In the genomic region with DNA sequence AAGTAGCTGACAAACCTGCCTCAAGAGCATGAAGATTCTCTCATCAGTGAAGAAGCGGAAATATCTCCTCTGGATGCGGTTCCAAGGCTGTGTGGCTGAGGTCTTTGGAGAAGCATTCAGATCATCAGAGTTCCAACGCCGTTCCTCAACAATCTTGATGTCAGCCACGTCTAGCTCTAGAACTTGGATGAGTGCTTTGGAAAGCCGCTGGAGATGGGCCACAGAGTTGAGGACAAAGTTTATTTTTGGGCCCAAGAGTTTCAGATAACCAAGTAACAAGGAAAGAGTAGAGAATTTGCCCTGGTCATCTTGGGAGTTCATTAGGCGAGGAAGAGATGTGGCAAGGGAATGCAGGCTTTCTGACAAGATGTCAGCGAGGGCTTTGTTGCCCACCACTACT, we compare ENCODE assay signal across 29 cellular contexts. TPM values are rescaled to one million over a fixed set of nuclear protein-coding genes. Genes with fewer than 3 reads are reported as not detected.
DNase-seq lines count a peak whose midpoint lies in the region; ATAC-seq, FAIRE-seq and TF ChIP-seq lines count a peak whose summit lies in the region.
"Had no signal": no experiment of that assay in that cellular context is flagged by ENCODE, and none has a peak within 500 bp of the region (broad histone marks: within the 10 kb centered on the region; RNA-seq: fewer than 3 reads in every experiment).

No MANE protein-coding gene starts in this region.

- no peaks in the 10 kb centered on the region for H3K9me3 Mint-ChIP-seq in neural crest cell

- FAIRE-seq in HepG2 (lab: Jason Lieb, UNC) = no peak
- FAIRE-seq: A204.1, GM12878, GM12892, GM18507, GM19239 had no signal

- H3K4me3 ChIP-seq in HepG2 (replicated peaks in 1 of 3; ENCODE audit: insufficient read depth in 1 of 3, low read depth in 2 of 3, low read length in 3 of 3) (no peak overlapping the region), right lobe of liver (no peak overlapping the region), gastrocnemius medialis (no peak overlapping the region), upper lobe of right lung (no peak overlapping the region), stomach (no peak overlapping the region)
- H3K4me3 ChIP-seq: BLaER1, GM12878 had no signal

- TF ChIP-seq EP300 in HepG2 (IDR thresholded peaks at IDR 0.05; ENCODE audit: low read depth in 2 of 2, low read length in 2 of 2) (no peak), HepG2 (CRISPR knock-in tag; IDR thresholded peaks at IDR 0.05; ENCODE audit: borderline replicate concordance) (no peak), stomach (IDR thresholded peaks at IDR 0.05) (no peak)

- no peak overlapping the region for H2AFZ ChIP-seq in HepG2 (ENCODE audit: low read length)

- H3K27ac Mint-ChIP-seq in neural crest cell (ENCODE audit: unreplicated experiment) = peak overlapping the region; percentile 62
- H3K27ac Mint-ChIP-seq: CD4-positive, CD25-positive, alpha-beta regulatory T cell had no signal

- DNase-seq in HepG2 (ENCODE audit: low spot score) (no peak), right lobe of liver (no peak), neural crest cell (ENCODE audit: low read depth, low spot score) (no peak), gastrocnemius medialis (peak in 1 of 2 donors; percentile 46), upper lobe of right lung (no peak), NCI-H2196 (lab: John Stamatoyannopoulos, UW; ENCODE audit: unreplicated experiment) (no peak), stomach (no peak)
- DNase-seq: 8988T; ACHN; BE2C; C1 segment of cervical spinal cord; CD4-positive, alpha-beta memory T cell; CD4-positive, CD25-positive, alpha-beta regulatory T cell; CD8-positive, alpha-beta memory T cell; COR-L47; DMS 273 treated with DMSO at 0.1 percent for 48 hours; DMS153; DMS53; DMS79; DND-41; EL; GDM1 had no signal

- in situ Hi-C loops in HepG2 (cut with HindIII; ENCODE audit: extremely low pct_ligation_motif_present, low pct_unique_long_range_greater_than_20kb) (no loop called here), gastrocnemius medialis (cut with MboI; ENCODE audit: low sequenced_read_pairs in 4 of 4) (no loop called here)

- no peak overlapping the region for H3K27ac ChIP-seq in HepG2 (ENCODE audit: extremely low read length, insufficient read depth, low read length)
- H3K27ac ChIP-seq in right lobe of liver = no peak overlapping the region
- peak overlapping the region in 3 of 4 donors; percentile 38 to 66 (median 49) for H3K27ac ChIP-seq in gastrocnemius medialis
- H3K27ac ChIP-seq in upper lobe of right lung = no peak overlapping the region
- no peak overlapping the region for H3K27ac ChIP-seq in stomach
- H3K27ac ChIP-seq: BLaER1 had no signal

- no peaks in the 10 kb centered on the region for H3K27me3 Mint-ChIP-seq in neural crest cell (ENCODE audit: low read depth)
- H3K27me3 Mint-ChIP-seq: CD4-positive, alpha-beta memory T cell; CD4-positive, CD25-positive, alpha-beta regulatory T cell had no signal

- H3K36me3 Mint-ChIP-seq in neural crest cell (ENCODE audit: low read depth) = peaks cover 38% of the 10 kb centered on the region

- no TSS peak for BruUV-seq in HepG2 (replicated peaks; lab: Mats Ljungman, UMichigan)

- H3K4me1 ChIP-seq in HepG2 (ENCODE audit: insufficient read depth, low read length) (no peaks in the 10 kb centered on the region), right lobe of liver (no peaks in the 10 kb centered on the region), gastrocnemius medialis (peaks cover 21 to 26% of the 10 kb centered on the region in 2 donors), upper lobe of right lung (no peaks in the 10 kb centered on the region), stomach (no peaks in the 10 kb centered on the region)
- H3K4me1 ChIP-seq: BLaER1 had no signal

- POLR2A ChIA-PET in HepG2 (lab: Yijun Ruan, JAX) = no interaction called here

- CTCF ChIA-PET in HepG2 (lab: Yijun Ruan, JAX; ENCODE audit: low intra/inter-chr PET ratio, low total read pairs) = no interaction called here

- TF ChIP-seq POLR2A in HepG2 (IDR thresholded peaks at IDR 0.05; ENCODE audit: insufficient read depth in 1 of 2, low read depth in 2 of 2, low read length in 2 of 2) = no peak
- TF ChIP-seq POLR2A in right lobe of liver (IDR thresholded peaks at IDR 0.05) = no peak
- no peak for TF ChIP-seq POLR2A in gastrocnemius medialis (IDR thresholded peaks at IDR 0.05)
- TF ChIP-seq POLR2A in stomach (IDR thresholded peaks at IDR 0.05) = no peak

- H3K27me3 ChIP-seq in HepG2 (ENCODE audit: control insufficient read depth in 1 of 2, insufficient read depth in 2 of 2, low read length in 2 of 2) (no peaks in the 10 kb centered on the region), right lobe of liver (no peaks in the 10 kb centered on the region), gastrocnemius medialis (no peaks in the 10 kb centered on the region), upper lobe of right lung (no peaks in the 10 kb centered on the region), stomach (no peaks in the 10 kb centered on the region)
- H3K27me3 ChIP-seq: BE2C, BLaER1 had no signal

- H3K79me2 ChIP-seq in HepG2 (ENCODE audit: insufficient read depth, low read length) = peaks cover 12% of the 10 kb centered on the region

- peaks cover 36 to 69% of the 10 kb centered on the region in 2 experiments for H3K36me3 ChIP-seq in HepG2 (replicated peaks in 1 of 2; ENCODE audit: control insufficient read depth in 1 of 2, insufficient read depth in 2 of 2, low read length in 2 of 2)
- peaks cover 0 to 28% (median 6%) of the 10 kb centered on the region in 4 donors for H3K36me3 ChIP-seq in right lobe of liver
- peaks cover 0 to 36% of the 10 kb centered on the region in 2 donors for H3K36me3 ChIP-seq in gastrocnemius medialis
- H3K36me3 ChIP-seq in upper lobe of right lung = peaks cover 45% of the 10 kb centered on the region
- H3K36me3 ChIP-seq in stomach = peaks cover 23 to 69% (median 64%) of the 10 kb centered on the region in 4 donors

- H3K9me3 ChIP-seq in HepG2 (ENCODE audit: low read length) (no peaks in the 10 kb centered on the region), right lobe of liver (no peaks in the 10 kb centered on the region), gastrocnemius medialis (no peaks in the 10 kb centered on the region), upper lobe of right lung (no peaks in the 10 kb centered on the region), stomach (peaks cover 0 to under 1% (median 0%) of the 10 kb centered on the region in 4 donors)
- H3K9me3 ChIP-seq: BE2C had no signal

- intact Hi-C loops in HepG2 (cut with micrococcal nuclease; ENCODE audit: unreplicated experiment) = no loop called here
- intact Hi-C loops in right lobe of liver (cut with DNase I) = no loop called here
- intact Hi-C loops in gastrocnemius medialis (cut with DNase I; ENCODE audit: low total_unique reads) = no loop called here
- intact Hi-C loops in upper lobe of right lung (cut with DNase I) = no loop called here
- intact Hi-C loops in stomach (cut with DNase I; ENCODE audit: low total_unique reads) = no loop called here

- H3K9ac ChIP-seq in HepG2 (ENCODE audit: insufficient read depth, low read depth, low read length) = no peak overlapping the region
- H3K9ac ChIP-seq: BLaER1 had no signal

- 96% methylated on average over 8 of the region's 8 CpGs for WGBS in HepG2 (ENCODE audit: low lambda C conversion rate)
- 98% methylated on average over 8 of the region's 8 CpGs for WGBS in right lobe of liver (ENCODE audit: insufficient coverage, low coverage, low lambda C conversion rate, missing lambda C conversion rate)
- 93 to 97% (median 96%) methylated on average over 8 of the region's 8 CpGs for WGBS in stomach, 5 donors

- no peak for TF ChIP-seq CTCF in HepG2 (CRISPR knock-in tag; IDR thresholded peaks at IDR 0.05)
- no peak for TF ChIP-seq CTCF in right lobe of liver (IDR thresholded peaks at IDR 0.05)
- no peak for TF ChIP-seq CTCF in neural crest cell (conservative IDR thresholded peaks at IDR 0.05)
- TF ChIP-seq CTCF in gastrocnemius medialis (IDR thresholded peaks at IDR 0.05 in 4 of 5, conservative IDR thresholded peaks at IDR 0.05 in 1 of 5) = no peak
- TF ChIP-seq CTCF in upper lobe of right lung (IDR thresholded peaks at IDR 0.05) = no peak
- no peak for TF ChIP-seq CTCF in stomach (IDR thresholded peaks at IDR 0.05)

- no peaks in the 10 kb centered on the region for H3K4me1 Mint-ChIP-seq in neural crest cell
- H3K4me1 Mint-ChIP-seq: CD14-positive monocyte had no signal

- H3K4me3 Mint-ChIP-seq in neural crest cell = no peak overlapping the region
- H3K4me3 Mint-ChIP-seq: CD14-positive monocyte; CD4-positive, alpha-beta memory T cell; CD4-positive, CD25-positive, alpha-beta regulatory T cell; CD8-positive, alpha-beta memory T cell had no signal

- no peak overlapping the region for H3K4me2 ChIP-seq in HepG2 (ENCODE audit: low read depth, low read length)
- H3K4me2 ChIP-seq: BLaER1 had no signal

- no peak for ATAC-seq in HepG2
- ATAC-seq in right lobe of liver = no peak
- ATAC-seq in gastrocnemius medialis = peak; percentile 83 to 90
- ATAC-seq in upper lobe of right lung = no peak
- ATAC-seq: GM12878 had no signal

- TF ChIP-seq RAD21 in HepG2 (CRISPR knock-in tag; IDR thresholded peaks at IDR 0.05) = no peak

- H4K20me1 ChIP-seq in HepG2 (ENCODE audit: insufficient read depth, low read length) = no peaks in the 10 kb centered on the region

RNA-seq across cellular contexts. Expression of gene TTI1, which starts 20.9 kb away (rescaled TPM):
- 39.8 and 51.7 TPM in 2 replicates for total RNA-seq in HepG2 (2016; rRNA removed; fragmentation: Illumina TruSeq; extraction: Trizol)
- total RNA-seq in HepG2 (2016; cell fraction: cytosol; rRNA removed; fragmentation: Illumina TruSeq; extraction: Trizol; ENCODE audit: low read depth) = 4.3 and 5.3 TPM in 2 replicates
- 39.0 and 48.3 TPM in 2 replicates for total RNA-seq in HepG2 (2016; cell fraction: insoluble cytoplasmic fraction; rRNA removed; fragmentation: Illumina TruSeq; extraction: Trizol)
- 12.1 and 12.8 TPM in 2 replicates for total RNA-seq in HepG2 (2016; cell fraction: membrane; rRNA removed; fragmentation: Illumina TruSeq; extraction: Trizol)
- 53.4 and 63.7 TPM in 2 replicates for total RNA-seq in HepG2 (2016; cell fraction: nucleus; rRNA removed; fragmentation: Illumina TruSeq; extraction: Trizol)
- 21.5 and 22.9 TPM in 2 replicates for polyA plus RNA-seq in HepG2 (2011; rRNA removed)
- 15.4 and 16.2 TPM in 2 replicates for polyA plus RNA-seq in HepG2 (2011; cell fraction: cytosol; rRNA removed)
- polyA plus RNA-seq in HepG2 (2011; cell fraction: nucleus; rRNA removed) = 16.1 and 18.5 TPM in 2 replicates
- 15.4 and 20.9 TPM in 2 replicates for polyA plus RNA-seq in HepG2 (2012)
- polyA plus RNA-seq in HepG2 (2016; cell fraction: cytosol; fragmentation: Illumina TruSeq; extraction: Trizol; ENCODE audit: low read depth) = 2.1 and 2.4 TPM in 2 replicates
- polyA plus RNA-seq in HepG2 (2016; cell fraction: insoluble cytoplasmic fraction; fragmentation: Illumina TruSeq; extraction: Trizol; ENCODE audit: low read depth) = 23.2 and 30.3 TPM in 2 replicates
- 3.8 and 4.7 TPM in 2 replicates for polyA plus RNA-seq in HepG2 (2016; cell fraction: membrane; fragmentation: Illumina TruSeq; extraction: Trizol; ENCODE audit: low read depth)
- 32.5 and 34.5 TPM in 2 replicates for polyA plus RNA-seq in HepG2 (2016; cell fraction: nucleus; fragmentation: Illumina TruSeq; extraction: Trizol; ENCODE audit: insufficient read depth, low read depth)
- 67.8 and 87.6 TPM in 2 replicates for polyA minus RNA-seq in HepG2 (2011; rRNA and poly(A)+ RNA removed; ENCODE audit: low replicate concordance)
- 20.3 and 23.7 TPM in 2 replicates for polyA minus RNA-seq in HepG2 (2011; cell fraction: cytosol; rRNA and poly(A)+ RNA removed)
- 72.5 and 93.6 TPM in 2 replicates for polyA minus RNA-seq in HepG2 (2011; cell fraction: nucleus; rRNA and poly(A)+ RNA removed)
- 10 to 100 TPM in 4 of 6 experiments, 1 to 10 TPM in 2; 8.6 to 14.3 (median 11.3) TPM for total RNA-seq in right lobe of liver
- total RNA-seq in neural crest cell = 49.6 and 52.9 TPM in 2 replicates
- total RNA-seq in gastrocnemius medialis = 10 to 100 TPM; 14.8 to 25.4 (median 20.3) TPM
- 16.3 TPM for total RNA-seq in upper lobe of right lung
- total RNA-seq in stomach = 10 to 100 TPM in 3 of 5 donors, 1 to 10 TPM in 2; 3.1 to 27.2 (median 11.7) TPM
- 1 to 10 TPM; 5.0 to 6.2 (median 5.9) TPM for polyA plus RNA-seq in stomach

RNA-seq across cellular contexts. Expression of gene RPRD1B, which starts 21.2 kb away (rescaled TPM):
- total RNA-seq in HepG2 (2016; rRNA removed; fragmentation: Illumina TruSeq; extraction: Trizol) = 41.5 and 45.6 TPM in 2 replicates
- 88.9 and 116 TPM in 2 replicates for total RNA-seq in HepG2 (2016; cell fraction: cytosol; rRNA removed; fragmentation: Illumina TruSeq; extraction: Trizol; ENCODE audit: low read depth)
- total RNA-seq in HepG2 (2016; cell fraction: insoluble cytoplasmic fraction; rRNA removed; fragmentation: Illumina TruSeq; extraction: Trizol) = 39.5 and 44.6 TPM in 2 replicates
- 25.9 and 26.4 TPM in 2 replicates for total RNA-seq in HepG2 (2016; cell fraction: membrane; rRNA removed; fragmentation: Illumina TruSeq; extraction: Trizol)
- total RNA-seq in HepG2 (2016; cell fraction: nucleus; rRNA removed; fragmentation: Illumina TruSeq; extraction: Trizol) = 54.7 and 73.0 TPM in 2 replicates
- polyA plus RNA-seq in HepG2 (2011; rRNA removed) = 29.7 and 31.1 TPM in 2 replicates
- 16.3 and 23.0 TPM in 2 replicates for polyA plus RNA-seq in HepG2 (2011; cell fraction: cytosol; rRNA removed)
- polyA plus RNA-seq in HepG2 (2011; cell fraction: nucleus; rRNA removed) = 23.9 and 28.8 TPM in 2 replicates
- polyA plus RNA-seq in HepG2 (2012) = 25.6 and 28.2 TPM in 2 replicates
- polyA plus RNA-seq in HepG2 (2016; cell fraction: cytosol; fragmentation: Illumina TruSeq; extraction: Trizol; ENCODE audit: low read depth) = 1.9 and 2.1 TPM in 2 replicates
- polyA plus RNA-seq in HepG2 (2016; cell fraction: insoluble cytoplasmic fraction; fragmentation: Illumina TruSeq; extraction: Trizol; ENCODE audit: low read depth) = 40.0 and 47.0 TPM in 2 replicates
- polyA plus RNA-seq in HepG2 (2016; cell fraction: membrane; fragmentation: Illumina TruSeq; extraction: Trizol; ENCODE audit: low read depth) = 7.1 and 7.5 TPM in 2 replicates
- polyA plus RNA-seq in HepG2 (2016; cell fraction: nucleus; fragmentation: Illumina TruSeq; extraction: Trizol; ENCODE audit: insufficient read depth, low read depth) = 61.9 and 76.1 TPM in 2 replicates
- polyA minus RNA-seq in HepG2 (2011; rRNA and poly(A)+ RNA removed; ENCODE audit: low replicate concordance) = 39.2 and 72.4 TPM in 2 replicates
- polyA minus RNA-seq in HepG2 (2011; cell fraction: cytosol; rRNA and poly(A)+ RNA removed) = 36.2 and 48.9 TPM in 2 replicates
- polyA minus RNA-seq in HepG2 (2011; cell fraction: nucleus; rRNA and poly(A)+ RNA removed) = 98.0 and 104 TPM in 2 replicates
- total RNA-seq in right lobe of liver = 100 to 1,000 TPM in 1 of 6 experiments, 10 to 100 TPM in 5; 25.0 to 153 (median 37.9) TPM
- total RNA-seq in neural crest cell = 40.1 and 41.1 TPM in 2 replicates
- 10 to 100 TPM; 25.2 to 61.0 (median 40.6) TPM for total RNA-seq in gastrocnemius medialis
- 33.1 TPM for total RNA-seq in upper lobe of right lung
- total RNA-seq in stomach = 10 to 100 TPM in 4 of 5 donors, 1 to 10 TPM in 1; 8.1 to 60.0 (median 31.5) TPM
- polyA plus RNA-seq in stomach = 10 to 100 TPM in 1 of 3 donors, 1 to 10 TPM in 2; 8.0 to 10.2 (median 8.1) TPM

Comparison
In these comparisons a context has a peak if more than half of its experiments do, and no peak if none do; other contexts are left out.
1. ATAC-seq: peak in gastrocnemius medialis (2 of 2); none in HepG2 (single experiment), right lobe of liver (0 of 4) and upper lobe of right lung (single experiment).
2. H3K27ac ChIP-seq: peak in gastrocnemius medialis (3 of 4); none in HepG2 (single experiment), right lobe of liver (0 of 3), upper lobe of right lung (single experiment) and stomach (0 of 5).